ENCODE assay signal across 24 cellular contexts in the genomic region with DNA sequence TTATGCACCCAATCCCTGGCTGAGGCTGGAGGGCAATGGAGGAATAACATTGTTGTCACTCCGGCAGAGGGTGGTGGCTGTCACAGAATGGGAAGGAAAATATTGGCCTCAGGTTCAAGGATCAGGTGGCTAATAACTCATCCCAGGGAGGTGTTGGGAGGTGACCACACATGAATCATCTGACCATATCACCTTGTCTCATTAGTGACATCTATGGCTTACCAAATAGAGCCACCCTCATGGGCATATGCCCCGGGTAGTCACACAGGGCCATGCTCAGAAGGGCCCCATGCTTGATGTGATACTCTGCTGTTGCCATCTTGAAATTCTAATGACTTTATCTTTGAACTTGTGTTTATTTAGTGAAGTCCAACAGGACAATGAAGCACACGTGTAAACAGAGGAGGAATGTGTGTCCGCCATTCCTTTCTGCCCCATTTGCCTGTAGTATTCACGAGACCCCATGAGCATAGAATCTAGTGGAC. TPM values are rescaled to one million over a fixed set of nuclear protein-coding genes. Genes with fewer than 3 reads are reported as not detected.
DNase-seq lines count a peak whose midpoint lies in the region; ATAC-seq, FAIRE-seq and TF ChIP-seq lines count a peak whose summit lies in the region.
"Had no signal": no experiment of that assay in that cellular context is flagged by ENCODE, and none has a peak within 500 bp of the region (broad histone marks: within the 10 kb centered on the region; RNA-seq: fewer than 3 reads in every experiment).

No MANE protein-coding gene starts in this region.

- H3K36me3 ChIP-seq in BLaER1 treated with 17β-estradiol and CSF1 and Interleukin-3, amounts not matched to agents 10 nM and 100 nM: no peaks in the 10 kb centered on the region
- H3K36me3 ChIP-seq in mucosa of descending colon (ENCODE audit: low read depth) (no peaks in the 10 kb centered on the region), small intestine (ENCODE audit: control insufficient read depth in 2 of 2, insufficient read depth in 2 of 2, low read length in 2 of 2) (no peaks in the 10 kb centered on the region)
- H3K36me3 ChIP-seq: BE2C had no signal

- ATAC-seq in esophagus mucosa (peak; percentile 37), mucosa of descending colon (peak; percentile 81), HG03521 (IDR thresholded peaks at IDR 0.05; ENCODE audit: unreplicated experiment) (no peak)
- ATAC-seq: A549; CD8-positive, alpha-beta T cell; HCT116 had no signal

- 77 to 88% (median 80%) methylated on average over 5 of the region's 5 CpGs for WGBS in small intestine, 3 donors

- H3K4me2 ChIP-seq in BLaER1 treated with 17β-estradiol and CSF1 and Interleukin-3, amounts not matched to agents 10 nM and 100 nM: peak overlapping the region in 8 of 11 experiments; percentile 37 to 81 (median 65); a peak in 13 of 22 replicates
- H3K4me2 ChIP-seq: A549 had no signal

- H3K27ac ChIP-seq in BLaER1 treated with 17β-estradiol and CSF1 and Interleukin-3, amounts not matched to agents 10 nM and 100 nM: peak overlapping the region in 7 of 11 experiments; percentile 15 to 77 (median 68); a peak in 12 of 22 replicates
- no peak overlapping the region for H3K27ac ChIP-seq in small intestine (ENCODE audit: low read depth in 1 of 2, low read length in 1 of 2)
- H3K27ac ChIP-seq: A549, GM23248 had no signal

- H3K9ac ChIP-seq in BLaER1 treated with 17β-estradiol and CSF1 and Interleukin-3, amounts not matched to agents 10 nM and 100 nM: peak overlapping the region in 2 of 11 experiments; percentile 18 to 38; a peak in 2 of 22 replicates
- H3K9ac ChIP-seq: GM23248 had no signal

- no peaks in the 10 kb centered on the region for H3K27me3 ChIP-seq in BLaER1 treated with 17β-estradiol and CSF1 and Interleukin-3, amounts not matched to agents 10 nM and 100 nM
- no peaks in the 10 kb centered on the region for H3K27me3 ChIP-seq in small intestine (ENCODE audit: control insufficient read depth in 2 of 2, insufficient read depth in 2 of 2, low read length in 2 of 2)
- H3K27me3 ChIP-seq: BE2C had no signal

- peaks cover 0 to 60% (median 21%) of the 10 kb centered on the region in 10 experiments; a peak in 12 of 20 replicates for H3K4me1 ChIP-seq in BLaER1 treated with 17β-estradiol and CSF1 and Interleukin-3, amounts not matched to agents 10 nM and 100 nM
- H3K4me1 ChIP-seq in mucosa of descending colon (ENCODE audit: low read depth): no peaks in the 10 kb centered on the region
- no peaks in the 10 kb centered on the region for H3K4me1 ChIP-seq in small intestine (ENCODE audit: control insufficient read depth in 2 of 2, insufficient read depth in 1 of 2, low read depth in 1 of 2, low read length in 1 of 2)
- H3K4me1 ChIP-seq: A549, BE2C had no signal

- DNase-seq in mucosa of descending colon: no peak
- peak; percentile 9 for DNase-seq in small intestine
- no peak for DNase-seq in inferior parietal cortex (ENCODE audit: extremely low spot score)
- DNase-seq in stimulated activated CD4-positive, alpha-beta T cell treated with anti-CD3 and anti-CD28 coated beads, Interleukin-4, amount 100 ng/mL, for 1 hour: no peak
- DNase-seq: 8988T; ACHN; BE2C; C1 segment of cervical spinal cord; Caco-2; CD4-positive, CD25-positive, alpha-beta regulatory T cell; CD8-positive, alpha-beta T cell; DMS153; DND-41; GM23248; H7 had no signal

- H4K20me1 ChIP-seq in BLaER1 treated with 17β-estradiol and CSF1 and Interleukin-3, amounts not matched to agents 10 nM and 100 nM: no peaks in the 10 kb centered on the region

- peaks cover 0 to 8% (median 4%) of the 10 kb centered on the region in 11 experiments; a peak in 4 of 22 replicates for H3K9me3 ChIP-seq in BLaER1 treated with 17β-estradiol and CSF1 and Interleukin-3, amounts not matched to agents 10 nM and 100 nM (replicated peaks in 1 of 11)
- H3K9me3 ChIP-seq in mucosa of descending colon: no peaks in the 10 kb centered on the region
- no peaks in the 10 kb centered on the region for H3K9me3 ChIP-seq in small intestine (ENCODE audit: control insufficient read depth, low read depth)
- H3K9me3 ChIP-seq: A549, BE2C, Caco-2 had no signal

- H3K4me3 ChIP-seq in BLaER1 treated with 17β-estradiol and CSF1 and Interleukin-3, amounts not matched to agents 10 nM and 100 nM: no peak overlapping the region
- H3K4me3 ChIP-seq in mucosa of descending colon (no peak overlapping the region), small intestine (ENCODE audit: low read depth in 1 of 2, low read length in 2 of 2) (no peak overlapping the region)
- H3K4me3 ChIP-seq: A549, GM23248 had no signal

- FAIRE-seq in small intestine (lab: Jason Lieb, UNC): no peak
- FAIRE-seq: G401.6, GM12892, GM19239, H1 had no signal

- intact Hi-C loops in mucosa of descending colon (cut with DNase I, micrococcal nuclease): no loop called here

- no peak for TF ChIP-seq CTCF in mucosa of descending colon (IDR thresholded peaks at IDR 0.05)

RNA-seq across cellular contexts. Expression of a gene that starts 27.5 kb away (rescaled TPM):
- total RNA-seq in esophagus mucosa (37.4 TPM), mucosa of descending colon (100 to 1,000 TPM; 181 to 317 (median 281) TPM)
- 1 to 10 TPM; 2.2 to 7.3 (median 2.5) TPM for polyA plus RNA-seq in small intestine

Comparison
In these comparisons a context has a peak if more than half of its experiments do, and no peak if none do; other contexts are left out.
1. H3K27ac ChIP-seq: peak in BLaER1 treated with 17β-estradiol and CSF1 and Interleukin-3, amounts not matched to agents 10 nM and 100 nM (7 of 11); none in small intestine (0 of 2).